In genomic region chr7:105489409-105489808, GRCh38 we compare ENCODE assay signal across 25 cellular contexts.
"Had no signal": no experiment of that assay in that cellular context is flagged by ENCODE, and none has a peak within 500 bp of the region (broad histone marks: within the 10 kb centered on the region; RNA-seq: fewer than 3 reads in every experiment).

No MANE protein-coding gene starts in this region.

- H3K4me1 Mint-ChIP-seq: activated T-helper 17 cell treated with anti-CD3 and anti-CD28 coated beads, Interleukin-2, amount 50 U/mL, for 72 hours; stimulated activated memory B cell treated with anti-CD40 and anti-IgM and Interleukin-4, amounts not matched to agents 10 μg/mL and 1 μg/mL and 100 μg/mL, for 72 hours had no signal

- H3K27me3 Mint-ChIP-seq: activated CD4-positive, alpha-beta memory T cell treated with anti-CD3 and anti-CD28 coated beads for 36 hours; activated CD8-positive, alpha-beta memory T cell treated with anti-CD3 and anti-CD28 coated beads, Interleukin-2, amount 10 ng/mL, durations not matched to agents 7 days and 5 days; activated T-helper 17 cell treated with anti-CD3 and anti-CD28 coated beads, Interleukin-2, amount 50 U/mL, for 72 hours; central memory CD8-positive, alpha-beta T cell; memory B cell; stimulated activated memory B cell treated with anti-CD40 and anti-IgM and Interleukin-4, amounts not matched to agents 10 μg/mL and 1 μg/mL and 100 μg/mL, for 72 hours had no signal

- H3K27ac ChIP-seq: adrenal gland, esophagus squamous epithelium, gastrocnemius medialis, sigmoid colon, testis had no signal

- H3K36me3 ChIP-seq: adrenal gland had no signal

- H3K4me3 ChIP-seq: adrenal gland, esophagus squamous epithelium, gastrocnemius medialis, sigmoid colon, smooth muscle cell, testis had no signal

- FAIRE-seq: astrocyte, colon, islet of Langerhans had no signal

- H3K4me1 ChIP-seq: adrenal gland, gastrocnemius medialis, testis had no signal

- H3K9me3 Mint-ChIP-seq: activated CD4-positive, alpha-beta memory T cell treated with anti-CD3 and anti-CD28 coated beads for 36 hours; activated naive CD4-positive, alpha-beta T cell treated with anti-CD3 and anti-CD28 coated beads, Interleukin-2, amount 50 U/mL, for 72 hours; activated T-helper 17 cell treated with anti-CD3 and anti-CD28 coated beads, Interleukin-2, amount 50 U/mL, for 72 hours; central memory CD8-positive, alpha-beta T cell; memory B cell; nephron; stimulated activated memory B cell treated with anti-CD40 and anti-IgM and Interleukin-4, amounts not matched to agents 10 μg/mL and 1 μg/mL and 100 μg/mL, for 72 hours; T-helper 1 cell treated with Interleukin-12 subunit alpha and Interleukin-12 subunit beta and Interleukin-4 antibody, amounts not matched to agents 30 μg/mL and 1 μg/mL, for 36 hours had no signal

- ATAC-seq: activated CD8-positive, alpha-beta memory T cell treated with anti-CD3 and anti-CD28 coated beads, Interleukin-2, amount 10 ng/mL, durations not matched to agents 7 days and 5 days; activated naive CD4-positive, alpha-beta T cell treated with anti-CD3 and anti-CD28 coated beads, Interleukin-2, amount 50 U/mL, for 72 hours; activated T-helper 17 cell treated with anti-CD3 and anti-CD28 coated beads, Interleukin-2, amount 50 U/mL, for 72 hours; gastrocnemius medialis; stimulated activated memory B cell treated with anti-CD40 and anti-IgM and Interleukin-4, amounts not matched to agents 10 μg/mL and 1 μg/mL and 100 μg/mL, for 72 hours had no signal

- H3K4me3 Mint-ChIP-seq: activated CD4-positive, alpha-beta memory T cell treated with anti-CD3 and anti-CD28 coated beads for 36 hours; activated CD8-positive, alpha-beta memory T cell treated with anti-CD3 and anti-CD28 coated beads, Interleukin-2, amount 10 ng/mL, durations not matched to agents 7 days and 5 days; activated T-helper 17 cell treated with anti-CD3 and anti-CD28 coated beads, Interleukin-2, amount 50 U/mL, for 72 hours; central memory CD8-positive, alpha-beta T cell; memory B cell; nephron; stimulated activated memory B cell treated with anti-CD40 and anti-IgM and Interleukin-4, amounts not matched to agents 10 μg/mL and 1 μg/mL and 100 μg/mL, for 72 hours; T-helper 1 cell treated with Interleukin-12 subunit alpha and Interleukin-12 subunit beta and Interleukin-4 antibody, amounts not matched to agents 30 μg/mL and 1 μg/mL, for 36 hours had no signal

- DNase-seq: activated CD4-positive, alpha-beta memory T cell treated with anti-CD3 and anti-CD28 coated beads for 36 hours; activated CD4-positive, alpha-beta T cell treated with anti-CD3 and anti-CD28 coated beads for 48 hours; activated CD8-positive, alpha-beta memory T cell treated with anti-CD3 and anti-CD28 coated beads, Interleukin-2, amount 10 ng/mL, durations not matched to agents 7 days and 5 days; activated T-cell treated with anti-CD3 and anti-CD28 coated beads, Interleukin-2, amount 50 U/mL, for 1 hour; adrenal gland; effector memory CD4-positive, alpha-beta T cell; esophagus squamous epithelium; gastrocnemius medialis; hippocampal formation; sigmoid colon; stimulated activated CD4-positive, alpha-beta T cell treated with anti-CD3 and anti-CD28 coated beads, Interleukin-15, amount 100 ng/mL, for 24 hours; T1000; testis; trophoblast cell had no signal

- H3K27ac Mint-ChIP-seq: activated CD4-positive, alpha-beta memory T cell treated with anti-CD3 and anti-CD28 coated beads for 36 hours; activated CD8-positive, alpha-beta memory T cell treated with anti-CD3 and anti-CD28 coated beads, Interleukin-2, amount 10 ng/mL, durations not matched to agents 7 days and 5 days; activated naive CD4-positive, alpha-beta T cell treated with anti-CD3 and anti-CD28 coated beads, Interleukin-2, amount 50 U/mL, for 72 hours; activated T-helper 17 cell treated with anti-CD3 and anti-CD28 coated beads, Interleukin-2, amount 50 U/mL, for 72 hours; memory B cell; nephron; stimulated activated memory B cell treated with anti-CD40 and anti-IgM and Interleukin-4, amounts not matched to agents 10 μg/mL and 1 μg/mL and 100 μg/mL, for 72 hours; T-helper 1 cell treated with Interleukin-12 subunit alpha and Interleukin-12 subunit beta and Interleukin-4 antibody, amounts not matched to agents 30 μg/mL and 1 μg/mL, for 36 hours had no signal

- H3K4me2 ChIP-seq: smooth muscle cell had no signal

- H3K9me3 ChIP-seq: adrenal gland, esophagus squamous epithelium, gastrocnemius medialis, sigmoid colon, testis had no signal

- H3K27me3 ChIP-seq: adrenal gland, esophagus squamous epithelium, gastrocnemius medialis, sigmoid colon, testis had no signal
